8 cellular contexts compared by ENCODE assay signal in the genomic region with DNA sequence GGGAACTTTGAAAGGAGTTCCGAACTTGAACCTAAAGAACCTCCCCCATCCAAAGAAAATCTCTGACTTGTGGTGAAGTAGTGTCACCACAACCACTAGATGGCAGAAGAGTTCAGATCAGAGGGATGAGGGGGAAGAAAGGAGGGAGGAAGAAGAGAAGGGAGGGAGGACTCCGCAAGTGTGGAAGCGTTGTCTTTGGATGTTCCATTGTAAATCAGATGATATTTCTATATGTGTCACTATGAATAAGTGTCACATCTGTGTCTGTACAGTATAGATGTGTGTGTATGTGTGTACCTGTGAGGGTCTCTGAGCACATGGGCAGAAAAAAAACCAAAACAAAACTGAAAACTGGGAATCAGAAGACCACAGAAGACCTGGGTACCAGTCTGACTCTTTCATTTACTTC. TPM values are rescaled to one million over a fixed set of nuclear protein-coding genes. Genes with fewer than 3 reads are reported as not detected.
DNase-seq lines count a peak whose midpoint lies in the region; ATAC-seq lines count a peak whose summit lies in the region.

No MANE protein-coding gene starts in this region.

- H3K27ac Mint-ChIP-seq in activated T-helper 1 cell treated with anti-CD3 and anti-CD28 coated beads, Interleukin-12 subunit alpha, Interleukin-12 subunit beta, Interleukin-2, Interleukin-4 antibody, amounts not matched to agents 30 ng/mL and 10 ng/mL and 1 ng/mL, durations not matched to agents 14 hours and 24 hours and 36 hours, result no peak overlapping the region

- intact Hi-C loops in activated T-helper 1 cell treated with anti-CD3 and anti-CD28 coated beads, Interleukin-12 subunit alpha, Interleukin-12 subunit beta, Interleukin-2, Interleukin-4 antibody, amounts not matched to agents 30 ng/mL and 10 ng/mL and 1 ng/mL, durations not matched to agents 14 hours and 24 hours and 36 hours (cut with micrococcal nuclease), result loop anchor here (1.0 to 5.0 kb wide), 3 partner anchors 189 to 554 kb away; no protein-coding TSS in a partner anchor

- H3K4me3 Mint-ChIP-seq in activated T-helper 1 cell treated with anti-CD3 and anti-CD28 coated beads, Interleukin-12 subunit alpha, Interleukin-12 subunit beta, Interleukin-2, Interleukin-4 antibody, amounts not matched to agents 30 ng/mL and 10 ng/mL and 1 ng/mL, durations not matched to agents 14 hours and 24 hours and 36 hours, result peak overlapping the region; percentile 0

- DNase-seq in Daoy (ENCODE audit: low read depth) (peak; percentile 72), HT1080 (ENCODE audit: low read depth) (peak; percentile 68), NCI-H82 treated with DMSO at 0.1 percent for 48 hours (lab: John Stamatoyannopoulos, UW; ENCODE audit: unreplicated experiment) (peak; percentile 87), glomerular visceral epithelial cell (ENCODE audit: extremely low spot score) (peak; percentile 70), pons (ENCODE audit: low spot score) (peak; percentile 94)
- DNase-seq in activated T-helper 1 cell treated with anti-CD3 and anti-CD28 coated beads, Interleukin-12 subunit alpha, Interleukin-12 subunit beta, Interleukin-2, Interleukin-4 antibody, amounts not matched to agents 30 ng/mL and 10 ng/mL and 1 ng/mL, durations not matched to agents 14 hours and 24 hours and 36 hours (ENCODE audit: low spot score), result peak; percentile 48

- no peak for ATAC-seq in HG02852 (IDR thresholded peaks at IDR 0.05; ENCODE audit: unreplicated experiment)
- no peak for ATAC-seq in GM18909 (IDR thresholded peaks at IDR 0.05; ENCODE audit: poor library complexity, unreplicated experiment)

- H3K9me3 Mint-ChIP-seq in activated T-helper 1 cell treated with anti-CD3 and anti-CD28 coated beads, Interleukin-12 subunit alpha, Interleukin-12 subunit beta, Interleukin-2, Interleukin-4 antibody, amounts not matched to agents 30 ng/mL and 10 ng/mL and 1 ng/mL, durations not matched to agents 14 hours and 24 hours and 36 hours, result no peaks in the 10 kb centered on the region

- H3K27me3 Mint-ChIP-seq in activated T-helper 1 cell treated with anti-CD3 and anti-CD28 coated beads, Interleukin-12 subunit alpha, Interleukin-12 subunit beta, Interleukin-2, Interleukin-4 antibody, amounts not matched to agents 30 ng/mL and 10 ng/mL and 1 ng/mL, durations not matched to agents 14 hours and 24 hours and 36 hours (ENCODE audit: insufficient read depth), result no peaks in the 10 kb centered on the region

- H3K4me1 Mint-ChIP-seq in activated T-helper 1 cell treated with anti-CD3 and anti-CD28 coated beads, Interleukin-12 subunit alpha, Interleukin-12 subunit beta, Interleukin-2, Interleukin-4 antibody, amounts not matched to agents 30 ng/mL and 10 ng/mL and 1 ng/mL, durations not matched to agents 14 hours and 24 hours and 36 hours (ENCODE audit: low read depth), result peaks cover 10% of the 10 kb centered on the region

- no peaks in the 10 kb centered on the region for H3K36me3 Mint-ChIP-seq in activated T-helper 1 cell treated with anti-CD3 and anti-CD28 coated beads, Interleukin-12 subunit alpha, Interleukin-12 subunit beta, Interleukin-2, Interleukin-4 antibody, amounts not matched to agents 30 ng/mL and 10 ng/mL and 1 ng/mL, durations not matched to agents 14 hours and 24 hours and 36 hours (ENCODE audit: low read depth)

RNA-seq across cellular contexts. Expression of gene SLC24A1, which starts 16.9 kb away (rescaled TPM):
- 1.8 and 2.9 TPM in 2 replicates for total RNA-seq in Daoy (2014; rRNA removed; shearing (Covaris generic))
- total RNA-seq in HT1080 (2014; rRNA removed; shearing (Covaris generic)), result 10.1 and 11.5 TPM in 2 replicates
- polyA plus RNA-seq in HT1080 (2015; cell fraction: cytosol; rRNA removed), result 9.8 and 15.4 TPM in 2 replicates
- polyA plus RNA-seq in HT1080 (2015; cell fraction: nucleus; rRNA removed), result 11.2 and 11.6 TPM in 2 replicates
- 4.4 and 5.0 TPM in 2 replicates for total RNA-seq in activated T-helper 1 cell treated with anti-CD3 and anti-CD28 coated beads, Interleukin-12 subunit alpha, Interleukin-12 subunit beta, Interleukin-2, Interleukin-4 antibody, amounts not matched to agents 30 ng/mL and 10 ng/mL and 1 ng/mL, durations not matched to agents 14 hours and 24 hours and 36 hours

RNA-seq across cellular contexts. Expression of gene INTS14, which starts 27.8 kb away (rescaled TPM):
- 20.2 and 30.9 TPM in 2 replicates for total RNA-seq in Daoy (2014; rRNA removed; shearing (Covaris generic))
- 34.1 and 46.5 TPM in 2 replicates for total RNA-seq in HT1080 (2014; rRNA removed; shearing (Covaris generic))
- 59.0 and 66.8 TPM in 2 replicates for polyA plus RNA-seq in HT1080 (2015; cell fraction: cytosol; rRNA removed)
- 72.5 and 85.8 TPM in 2 replicates for polyA plus RNA-seq in HT1080 (2015; cell fraction: nucleus; rRNA removed)
- total RNA-seq in activated T-helper 1 cell treated with anti-CD3 and anti-CD28 coated beads, Interleukin-12 subunit alpha, Interleukin-12 subunit beta, Interleukin-2, Interleukin-4 antibody, amounts not matched to agents 30 ng/mL and 10 ng/mL and 1 ng/mL, durations not matched to agents 14 hours and 24 hours and 36 hours, result 47.4 and 53.3 TPM in 2 replicates
